18 cellular contexts compared by ENCODE assay signal in the genomic region with DNA sequence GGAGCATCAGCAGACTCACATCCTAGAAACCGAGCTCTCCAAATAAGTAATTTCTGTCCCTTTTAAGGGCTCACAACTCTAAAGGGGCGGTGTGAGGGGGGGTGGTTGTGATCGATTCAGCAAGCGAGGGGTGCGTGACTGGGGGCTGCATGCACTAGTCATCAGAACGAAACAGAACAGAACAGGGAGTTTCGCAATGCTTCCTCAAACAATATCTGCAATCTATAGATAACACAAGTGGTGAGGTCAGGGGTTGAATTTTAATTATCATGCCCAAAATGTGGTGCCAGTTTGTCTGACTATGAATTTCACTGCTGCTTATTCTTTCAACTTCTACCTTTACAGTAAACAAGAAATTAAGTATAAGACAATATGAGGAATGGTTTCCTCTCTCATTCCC.
"Had no signal": no experiment of that assay in that cellular context is flagged by ENCODE, and none has a peak within 500 bp of the region (broad histone marks: within the 10 kb centered on the region; RNA-seq: fewer than 3 reads in every experiment).

No MANE protein-coding gene starts in this region.

- H3K27ac ChIP-seq: epithelial cell of prostate, heart left ventricle, sigmoid colon, testis, uterus had no signal

- H3K9me3 ChIP-seq: sigmoid colon, testis, uterus had no signal

- ATAC-seq: activated naive CD4-positive, alpha-beta T cell treated with anti-CD3 and anti-CD28 coated beads, Interleukin-2, amount 50 U/mL, for 72 hours; heart left ventricle; left colon; stimulated activated naive B cell treated with anti-CD40 and anti-IgM and Interleukin-4, amounts not matched to agents 10 μg/mL and 1 μg/mL and 100 μg/mL, for 72 hours had no signal

- H3K4me3 ChIP-seq: heart left ventricle, sigmoid colon, smooth muscle cell, testis, uterus had no signal

- H3K36me3 ChIP-seq: heart left ventricle, sigmoid colon, uterus had no signal

- H3K27me3 ChIP-seq: heart left ventricle, sigmoid colon, testis, uterus had no signal

- H3K4me1 ChIP-seq: heart left ventricle, sigmoid colon, testis, uterus had no signal

- DNase-seq: activated CD4-positive, alpha-beta memory T cell treated with anti-CD3 and anti-CD28 coated beads, Interleukin-2, amount 10 ng/mL, durations not matched to agents 7 days and 5 days; activated CD4-positive, alpha-beta T cell treated with anti-CD3 and anti-CD28 coated beads for 48 hours; aorta; heart left ventricle; islet precursor cell; left colon; mesenchymal stem cell; retina; sigmoid colon; stimulated activated CD4-positive, alpha-beta T cell treated with anti-CD3 and anti-CD28 coated beads, Interleukin-2, amount 100 ng/mL, for 48 hours; stimulated activated CD8-positive, alpha-beta memory T cell treated with anti-CD3 and anti-CD28 coated beads, Interleukin-4, amount 100 ng/mL, for 48 hours; stimulated activated naive B cell treated with anti-CD40 and anti-IgM and Interleukin-4, amounts not matched to agents 10 μg/mL and 1 μg/mL and 100 μg/mL, for 72 hours; testis; trophoblast cell; uterus had no signal
